ENCODE assay signal across 1 cellular context in the genomic region with DNA sequence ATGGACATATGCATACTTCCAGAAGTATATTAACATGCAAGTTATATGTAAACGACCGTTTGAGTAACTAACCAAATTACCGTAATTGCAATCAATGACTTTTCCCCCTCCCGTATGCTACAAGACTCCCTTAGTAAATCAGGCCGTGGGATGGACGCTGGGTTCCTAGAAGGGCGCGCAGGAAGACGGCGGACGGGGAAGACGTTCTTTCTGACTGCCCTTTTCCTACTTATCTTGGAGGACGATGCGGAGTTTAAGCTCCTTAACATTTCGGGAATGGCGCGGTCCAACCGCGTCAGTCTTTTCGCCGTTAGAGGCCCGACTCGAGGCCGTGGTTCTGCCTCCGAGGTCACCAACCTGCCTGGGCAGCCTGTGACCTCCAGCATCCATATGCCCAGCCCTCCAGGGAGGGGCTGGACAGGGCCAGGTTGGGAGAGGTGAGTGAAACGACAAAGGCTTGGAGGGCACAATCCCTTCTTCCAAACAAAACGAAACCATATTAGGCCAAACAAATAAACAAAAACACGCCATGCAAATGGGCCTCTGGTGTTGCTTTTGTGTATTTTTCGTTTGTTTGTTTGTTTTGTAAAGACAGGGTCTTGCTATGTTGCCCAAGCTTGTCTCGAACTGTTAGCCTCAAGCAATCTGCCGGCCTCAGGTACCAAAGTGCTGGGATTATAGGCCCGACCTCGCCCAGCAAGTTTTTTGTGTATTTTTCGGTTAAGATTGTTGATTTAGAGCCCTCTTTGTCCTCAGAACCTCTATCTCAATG.
TF ChIP-seq lines count a peak whose summit lies in the region.

No MANE protein-coding gene starts in this region.

TF ChIP-seq in H1, 55 proteins besides CTCF, POLR2A, EP300 and RAD21:
- TF ChIP-seq, protein P1, sequence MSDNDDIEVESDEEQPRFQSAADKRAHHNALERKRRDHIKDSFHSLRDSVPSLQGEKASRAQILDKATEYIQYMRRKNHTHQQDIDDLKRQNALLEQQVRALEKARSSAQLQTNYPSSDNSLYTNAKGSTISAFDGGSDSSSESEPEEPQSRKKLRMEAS (IDR thresholded peaks at IDR 0.05) = peak; percentile 18; the same call in 1 of the 2 replicates
- TF ChIP-seq PHF8 (conservative IDR thresholded peaks at IDR 0.05; ENCODE audit: low read depth, low read length) (peak; percentile 41), TAF1 (IDR thresholded peaks at IDR 0.05; ENCODE audit: low read depth, low read length) (0 out of 2 replicates have a peak, but pooled peaks have one; percentile 1), SIN3A (conservative IDR thresholded peaks at IDR 0.05 in 1 of 2, IDR thresholded peaks at IDR 0.05 in 1 of 2; ENCODE audit: low read depth in 1 of 2, low read length in 2 of 2) (0 out of 4 replicates have a peak, but pooled peaks of 1 of the 2 experiments have one; percentile 30), TBP (IDR thresholded peaks at IDR 0.05; ENCODE audit: low read depth, low read length) (no peak; the same call in 1 of the 2 replicates), ASH2L (IDR thresholded peaks at IDR 0.05; ENCODE audit: low read length) (peak; percentile 78), CHD2 (IDR thresholded peaks at IDR 0.05; ENCODE audit: low read length) (no peak), RFX5 (IDR thresholded peaks at IDR 0.05; ENCODE audit: borderline replicate concordance, low read depth, low read length) (0 out of 2 replicates have a peak, but pooled peaks have one; percentile 11), POLR2AphosphoS5 (IDR thresholded peaks at IDR 0.05; ENCODE audit: low read depth, low read length) (peak; percentile 58), CREB1 (IDR thresholded peaks at IDR 0.05) (peak; percentile 85), EZH2 (IDR thresholded peaks at IDR 0.05; ENCODE audit: low read depth, low read length, severe bottlenecking) (no peak)
- TF ChIP-seq, protein P2, sequence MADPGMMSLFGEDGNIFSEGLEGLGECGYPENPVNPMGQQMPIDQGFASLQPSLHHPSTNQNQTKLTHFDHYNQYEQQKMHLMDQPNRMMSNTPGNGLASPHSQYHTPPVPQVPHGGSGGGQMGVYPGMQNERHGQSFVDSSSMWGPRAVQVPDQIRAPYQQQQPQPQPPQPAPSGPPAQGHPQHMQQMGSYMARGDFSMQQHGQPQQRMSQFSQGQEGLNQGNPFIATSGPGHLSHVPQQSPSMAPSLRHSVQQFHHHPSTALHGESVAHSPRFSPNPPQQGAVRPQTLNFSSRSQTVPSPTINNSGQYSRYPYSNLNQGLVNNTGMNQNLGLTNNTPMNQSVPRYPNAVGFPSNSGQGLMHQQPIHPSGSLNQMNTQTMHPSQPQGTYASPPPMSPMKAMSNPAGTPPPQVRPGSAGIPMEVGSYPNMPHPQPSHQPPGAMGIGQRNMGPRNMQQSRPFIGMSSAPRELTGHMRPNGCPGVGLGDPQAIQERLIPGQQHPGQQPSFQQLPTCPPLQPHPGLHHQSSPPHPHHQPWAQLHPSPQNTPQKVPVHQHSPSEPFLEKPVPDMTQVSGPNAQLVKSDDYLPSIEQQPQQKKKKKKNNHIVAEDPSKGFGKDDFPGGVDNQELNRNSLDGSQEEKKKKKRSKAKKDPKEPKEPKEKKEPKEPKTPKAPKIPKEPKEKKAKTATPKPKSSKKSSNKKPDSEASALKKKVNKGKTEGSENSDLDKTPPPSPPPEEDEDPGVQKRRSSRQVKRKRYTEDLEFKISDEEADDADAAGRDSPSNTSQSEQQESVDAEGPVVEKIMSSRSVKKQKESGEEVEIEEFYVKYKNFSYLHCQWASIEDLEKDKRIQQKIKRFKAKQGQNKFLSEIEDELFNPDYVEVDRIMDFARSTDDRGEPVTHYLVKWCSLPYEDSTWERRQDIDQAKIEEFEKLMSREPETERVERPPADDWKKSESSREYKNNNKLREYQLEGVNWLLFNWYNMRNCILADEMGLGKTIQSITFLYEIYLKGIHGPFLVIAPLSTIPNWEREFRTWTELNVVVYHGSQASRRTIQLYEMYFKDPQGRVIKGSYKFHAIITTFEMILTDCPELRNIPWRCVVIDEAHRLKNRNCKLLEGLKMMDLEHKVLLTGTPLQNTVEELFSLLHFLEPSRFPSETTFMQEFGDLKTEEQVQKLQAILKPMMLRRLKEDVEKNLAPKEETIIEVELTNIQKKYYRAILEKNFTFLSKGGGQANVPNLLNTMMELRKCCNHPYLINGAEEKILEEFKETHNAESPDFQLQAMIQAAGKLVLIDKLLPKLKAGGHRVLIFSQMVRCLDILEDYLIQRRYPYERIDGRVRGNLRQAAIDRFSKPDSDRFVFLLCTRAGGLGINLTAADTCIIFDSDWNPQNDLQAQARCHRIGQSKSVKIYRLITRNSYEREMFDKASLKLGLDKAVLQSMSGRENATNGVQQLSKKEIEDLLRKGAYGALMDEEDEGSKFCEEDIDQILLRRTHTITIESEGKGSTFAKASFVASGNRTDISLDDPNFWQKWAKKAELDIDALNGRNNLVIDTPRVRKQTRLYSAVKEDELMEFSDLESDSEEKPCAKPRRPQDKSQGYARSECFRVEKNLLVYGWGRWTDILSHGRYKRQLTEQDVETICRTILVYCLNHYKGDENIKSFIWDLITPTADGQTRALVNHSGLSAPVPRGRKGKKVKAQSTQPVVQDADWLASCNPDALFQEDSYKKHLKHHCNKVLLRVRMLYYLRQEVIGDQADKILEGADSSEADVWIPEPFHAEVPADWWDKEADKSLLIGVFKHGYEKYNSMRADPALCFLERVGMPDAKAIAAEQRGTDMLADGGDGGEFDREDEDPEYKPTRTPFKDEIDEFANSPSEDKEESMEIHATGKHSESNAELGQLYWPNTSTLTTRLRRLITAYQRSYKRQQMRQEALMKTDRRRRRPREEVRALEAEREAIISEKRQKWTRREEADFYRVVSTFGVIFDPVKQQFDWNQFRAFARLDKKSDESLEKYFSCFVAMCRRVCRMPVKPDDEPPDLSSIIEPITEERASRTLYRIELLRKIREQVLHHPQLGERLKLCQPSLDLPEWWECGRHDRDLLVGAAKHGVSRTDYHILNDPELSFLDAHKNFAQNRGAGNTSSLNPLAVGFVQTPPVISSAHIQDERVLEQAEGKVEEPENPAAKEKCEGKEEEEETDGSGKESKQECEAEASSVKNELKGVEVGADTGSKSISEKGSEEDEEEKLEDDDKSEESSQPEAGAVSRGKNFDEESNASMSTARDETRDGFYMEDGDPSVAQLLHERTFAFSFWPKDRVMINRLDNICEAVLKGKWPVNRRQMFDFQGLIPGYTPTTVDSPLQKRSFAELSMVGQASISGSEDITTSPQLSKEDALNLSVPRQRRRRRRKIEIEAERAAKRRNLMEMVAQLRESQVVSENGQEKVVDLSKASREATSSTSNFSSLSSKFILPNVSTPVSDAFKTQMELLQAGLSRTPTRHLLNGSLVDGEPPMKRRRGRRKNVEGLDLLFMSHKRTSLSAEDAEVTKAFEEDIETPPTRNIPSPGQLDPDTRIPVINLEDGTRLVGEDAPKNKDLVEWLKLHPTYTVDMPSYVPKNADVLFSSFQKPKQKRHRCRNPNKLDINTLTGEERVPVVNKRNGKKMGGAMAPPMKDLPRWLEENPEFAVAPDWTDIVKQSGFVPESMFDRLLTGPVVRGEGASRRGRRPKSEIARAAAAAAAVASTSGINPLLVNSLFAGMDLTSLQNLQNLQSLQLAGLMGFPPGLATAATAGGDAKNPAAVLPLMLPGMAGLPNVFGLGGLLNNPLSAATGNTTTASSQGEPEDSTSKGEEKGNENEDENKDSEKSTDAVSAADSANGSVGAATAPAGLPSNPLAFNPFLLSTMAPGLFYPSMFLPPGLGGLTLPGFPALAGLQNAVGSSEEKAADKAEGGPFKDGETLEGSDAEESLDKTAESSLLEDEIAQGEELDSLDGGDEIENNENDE (IDR thresholded peaks at IDR 0.05; ENCODE audit: insufficient replicate concordance, low read length) = peak; percentile 97
